8 cellular contexts compared by ENCODE assay signal in the genomic region with DNA sequence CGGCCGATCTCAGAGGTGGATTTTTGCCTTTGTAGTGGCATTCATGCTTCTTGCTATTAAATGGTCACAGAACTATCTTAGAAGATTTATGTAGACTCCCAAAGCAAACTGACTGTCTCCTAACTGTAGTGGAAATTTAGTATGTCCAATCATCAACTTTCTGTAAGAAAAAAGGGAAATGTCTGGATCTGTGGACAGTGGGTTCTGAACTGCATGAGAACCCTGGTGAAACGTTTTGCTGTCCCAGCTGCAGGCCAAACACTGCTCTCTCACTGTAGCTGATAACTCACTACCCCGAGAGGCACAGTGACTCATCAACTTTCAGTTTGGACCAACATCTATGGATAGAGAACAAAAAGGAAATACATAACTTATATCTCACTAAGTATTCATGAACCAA.
DNase-seq lines count a peak whose midpoint lies in the region; ATAC-seq and TF ChIP-seq lines count a peak whose summit lies in the region.

No MANE protein-coding gene starts in this region.

- H3K9me2 ChIP-seq in HCT116 (ENCODE audit: insufficient read depth), result no peaks in the 10 kb centered on the region

- ATAC-seq in HCT116, result no peak

- no peaks in the 10 kb centered on the region for H3K27me3 ChIP-seq in HCT116 (ENCODE audit: insufficient read depth, low read length)

- RAD21 ChIA-PET in HCT116 (lab: Charles Lee; ENCODE audit: low non-redundant PET in 1 of 2, low total read pairs in 2 of 2, uncharacterized antibody in 2 of 2, unreplicated experiment in 2 of 2), result no interaction called here

- DNase-seq in GM10248 (ENCODE audit: extremely low spot score) (peak; percentile 15), HCT116 (ENCODE audit: low read depth, low spot score) (no peak), NCI-H226 (peak; percentile 76), dermis microvascular lymphatic vessel endothelial cell (ENCODE audit: low read depth in 2 of 2) (peak; percentile 57 to 80), T1000 (lab: John Stamatoyannopoulos, UW) (no peak), COR-L47 (lab: John Stamatoyannopoulos, UW) (no peak), NAMALWA (ENCODE audit: low spot score) (no peak)

- H3K4me1 ChIP-seq in HCT116 (ENCODE audit: control insufficient read depth in 1 of 2, insufficient read depth in 2 of 2, low read length in 2 of 2) (peaks cover 2 to 6% of the 10 kb centered on the region in 2 experiments; a peak in 2 of 4 replicates), mesodermal cell (ENCODE audit: control insufficient read depth, insufficient read depth, low read length, poor library complexity, severe bottlenecking) (peaks cover 15% of the 10 kb centered on the region)

- H3K27ac ChIP-seq in HCT116 (ENCODE audit: low read depth, low read length), result no peak overlapping the region
- H3K27ac ChIP-seq in mesodermal cell (ENCODE audit: low read depth, low read length, severe bottlenecking), result peak overlapping the region; percentile 66

- H3K9me3 ChIP-seq in HCT116 (ENCODE audit: control insufficient read depth in 1 of 2, insufficient read depth in 1 of 2, low read depth in 1 of 2, low read length in 2 of 2) (no peaks in the 10 kb centered on the region), mesodermal cell (ENCODE audit: control insufficient read depth, low read length) (no peaks in the 10 kb centered on the region)

- CTCF ChIA-PET in GM10248 (lab: Yijun Ruan, JAX), result interaction anchor here (1.4 kb wide), 1 partner anchor 9 kb away, joined by 4 read pairs; no protein-coding TSS in a partner anchor
- CTCF ChIA-PET in HCT116 (lab: Charles Lee), result interaction anchor here (1.4 to 2.6 kb wide), 2 partner anchors 19 to 815 kb away, joined by 3 to 11 read pairs; no protein-coding TSS in a partner anchor

- no peak for TF ChIP-seq POLR2A in HCT116 (IDR thresholded peaks at IDR 0.05; ENCODE audit: borderline replicate concordance, extremely low read depth, insufficient read depth, insufficient read length)

- POLR2A ChIA-PET in GM10248 (lab: Yijun Ruan, JAX), result no interaction called here
- POLR2A ChIA-PET in HCT116 (lab: Charles Lee), result no interaction called here

- H3K4me3 ChIP-seq in HCT116 (replicated peaks in 1 of 2; ENCODE audit: low read depth in 1 of 2, low read length in 2 of 2), result no peak overlapping the region
- no peak overlapping the region for H3K4me3 ChIP-seq in mesodermal cell (ENCODE audit: extremely low read depth, insufficient read depth, low read length, poor library complexity, severe bottlenecking)

- H3K36me3 ChIP-seq in HCT116 (ENCODE audit: control insufficient read depth in 1 of 2, insufficient read depth in 2 of 2, low read length in 2 of 2) (no peaks in the 10 kb centered on the region), mesodermal cell (ENCODE audit: control insufficient read depth, insufficient read depth, low read length) (no peaks in the 10 kb centered on the region)

- H3K79me2 ChIP-seq in HCT116 (ENCODE audit: insufficient read depth, low read length), result no peaks in the 10 kb centered on the region

- H3K9ac ChIP-seq in HCT116 (ENCODE audit: low read length), result no peak overlapping the region

- peak overlapping the region; percentile 55 for H3K4me2 ChIP-seq in HCT116 (ENCODE audit: low read length)

- WGBS in mesodermal cell (ENCODE audit: insufficient coverage in 2 of 2), 2 experiments, result 0% methylated on average over 1 of the region's 4 CpGs; no CpG with 5 or more reads in 1 of the 2 experiments

- H2AFZ ChIP-seq in HCT116 (ENCODE audit: low read depth, low read length, poor library complexity, severe bottlenecking), result peak overlapping the region; percentile 76

- no peak for TF ChIP-seq RAD21 in HCT116 (IDR thresholded peaks at IDR 0.05; ENCODE audit: low read depth)

- intact Hi-C loops in HCT116 (cut with micrococcal nuclease), result no loop called here

- no peaks in the 10 kb centered on the region for H4K20me1 ChIP-seq in HCT116 (ENCODE audit: insufficient read depth)

- no TSS peak for BruUV-seq in HCT116 (replicated peaks; lab: Mats Ljungman, UMichigan)

- TF ChIP-seq CTCF in GM10248 (IDR thresholded peaks at IDR 0.05; ENCODE audit: control extremely low read depth, extremely low read depth, low read depth, missing control alignments) (no peak), HCT116 (IDR thresholded peaks at IDR 0.05 in 2 of 3, conservative IDR thresholded peaks at IDR 0.05 in 1 of 3; ENCODE audit: borderline replicate concordance in 1 of 3, insufficient read depth in 1 of 3, low read depth in 2 of 3, low read length in 2 of 3) (no peak)

TF ChIP-seq in HCT116, 20 proteins besides CTCF, POLR2A, EP300 and RAD21:
- TF ChIP-seq EGR1 (IDR thresholded peaks at IDR 0.05; ENCODE audit: low read depth) (no peak), SIN3A (IDR thresholded peaks at IDR 0.05; ENCODE audit: low read depth) (no peak), CBX3 (IDR thresholded peaks at IDR 0.05; ENCODE audit: low read depth) (no peak), EZH2phosphoT487 (IDR thresholded peaks at IDR 0.05; ENCODE audit: borderline replicate concordance) (no peak), CEBPB (IDR thresholded peaks at IDR 0.05; ENCODE audit: low read depth) (no peak), SP1 (IDR thresholded peaks at IDR 0.05; ENCODE audit: low read depth) (no peak), JUND (IDR thresholded peaks at IDR 0.05) (0 out of 2 replicates have a peak, but pooled peaks have one; percentile 15), TCF7L2 (IDR thresholded peaks at IDR 0.05; ENCODE audit: borderline replicate concordance, extremely low read depth, insufficient read depth, insufficient read length) (no peak), ZFX (IDR thresholded peaks at IDR 0.05) (no peak), ELF1 (IDR thresholded peaks at IDR 0.05; ENCODE audit: borderline replicate concordance, low read depth) (no peak), SRF (IDR thresholded peaks at IDR 0.05; ENCODE audit: low read depth) (no peak), FOSL1 (IDR thresholded peaks at IDR 0.05; ENCODE audit: low read depth) (peak; percentile 19; the same call in 1 of the 2 replicates)
- TF ChIP-seq, protein P1, sequence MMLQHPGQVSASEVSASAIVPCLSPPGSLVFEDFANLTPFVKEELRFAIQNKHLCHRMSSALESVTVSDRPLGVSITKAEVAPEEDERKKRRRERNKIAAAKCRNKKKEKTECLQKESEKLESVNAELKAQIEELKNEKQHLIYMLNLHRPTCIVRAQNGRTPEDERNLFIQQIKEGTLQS (IDR thresholded peaks at IDR 0.05), result no peak
- TF ChIP-seq, protein P2, sequence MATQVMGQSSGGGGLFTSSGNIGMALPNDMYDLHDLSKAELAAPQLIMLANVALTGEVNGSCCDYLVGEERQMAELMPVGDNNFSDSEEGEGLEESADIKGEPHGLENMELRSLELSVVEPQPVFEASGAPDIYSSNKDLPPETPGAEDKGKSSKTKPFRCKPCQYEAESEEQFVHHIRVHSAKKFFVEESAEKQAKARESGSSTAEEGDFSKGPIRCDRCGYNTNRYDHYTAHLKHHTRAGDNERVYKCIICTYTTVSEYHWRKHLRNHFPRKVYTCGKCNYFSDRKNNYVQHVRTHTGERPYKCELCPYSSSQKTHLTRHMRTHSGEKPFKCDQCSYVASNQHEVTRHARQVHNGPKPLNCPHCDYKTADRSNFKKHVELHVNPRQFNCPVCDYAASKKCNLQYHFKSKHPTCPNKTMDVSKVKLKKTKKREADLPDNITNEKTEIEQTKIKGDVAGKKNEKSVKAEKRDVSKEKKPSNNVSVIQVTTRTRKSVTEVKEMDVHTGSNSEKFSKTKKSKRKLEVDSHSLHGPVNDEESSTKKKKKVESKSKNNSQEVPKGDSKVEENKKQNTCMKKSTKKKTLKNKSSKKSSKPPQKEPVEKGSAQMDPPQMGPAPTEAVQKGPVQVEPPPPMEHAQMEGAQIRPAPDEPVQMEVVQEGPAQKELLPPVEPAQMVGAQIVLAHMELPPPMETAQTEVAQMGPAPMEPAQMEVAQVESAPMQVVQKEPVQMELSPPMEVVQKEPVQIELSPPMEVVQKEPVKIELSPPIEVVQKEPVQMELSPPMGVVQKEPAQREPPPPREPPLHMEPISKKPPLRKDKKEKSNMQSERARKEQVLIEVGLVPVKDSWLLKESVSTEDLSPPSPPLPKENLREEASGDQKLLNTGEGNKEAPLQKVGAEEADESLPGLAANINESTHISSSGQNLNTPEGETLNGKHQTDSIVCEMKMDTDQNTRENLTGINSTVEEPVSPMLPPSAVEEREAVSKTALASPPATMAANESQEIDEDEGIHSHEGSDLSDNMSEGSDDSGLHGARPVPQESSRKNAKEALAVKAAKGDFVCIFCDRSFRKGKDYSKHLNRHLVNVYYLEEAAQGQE (IDR thresholded peaks at IDR 0.05; ENCODE audit: low read depth), result no peak
- TF ChIP-seq, protein P3, sequence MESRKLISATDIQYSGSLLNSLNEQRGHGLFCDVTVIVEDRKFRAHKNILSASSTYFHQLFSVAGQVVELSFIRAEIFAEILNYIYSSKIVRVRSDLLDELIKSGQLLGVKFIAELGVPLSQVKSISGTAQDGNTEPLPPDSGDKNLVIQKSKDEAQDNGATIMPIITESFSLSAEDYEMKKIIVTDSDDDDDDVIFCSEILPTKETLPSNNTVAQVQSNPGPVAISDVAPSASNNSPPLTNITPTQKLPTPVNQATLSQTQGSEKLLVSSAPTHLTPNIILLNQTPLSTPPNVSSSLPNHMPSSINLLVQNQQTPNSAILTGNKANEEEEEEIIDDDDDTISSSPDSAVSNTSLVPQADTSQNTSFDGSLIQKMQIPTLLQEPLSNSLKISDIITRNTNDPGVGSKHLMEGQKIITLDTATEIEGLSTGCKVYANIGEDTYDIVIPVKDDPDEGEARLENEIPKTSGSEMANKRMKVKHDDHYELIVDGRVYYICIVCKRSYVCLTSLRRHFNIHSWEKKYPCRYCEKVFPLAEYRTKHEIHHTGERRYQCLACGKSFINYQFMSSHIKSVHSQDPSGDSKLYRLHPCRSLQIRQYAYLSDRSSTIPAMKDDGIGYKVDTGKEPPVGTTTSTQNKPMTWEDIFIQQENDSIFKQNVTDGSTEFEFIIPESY (IDR thresholded peaks at IDR 0.05; ENCODE audit: extremely low read depth, insufficient replicate concordance, low read length), result no peak
- TF ChIP-seq, protein P4, sequence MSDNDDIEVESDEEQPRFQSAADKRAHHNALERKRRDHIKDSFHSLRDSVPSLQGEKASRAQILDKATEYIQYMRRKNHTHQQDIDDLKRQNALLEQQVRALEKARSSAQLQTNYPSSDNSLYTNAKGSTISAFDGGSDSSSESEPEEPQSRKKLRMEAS (IDR thresholded peaks at IDR 0.05), result no peak
TF ChIP-seq in HCT116: peak in this region for 2.

Comparison
In these comparisons a context has a peak if more than half of its experiments do, and no peak if none do; other contexts are left out.
1. DNase-seq: peak in GM10248 (single experiment), NCI-H226 (single experiment) and dermis microvascular lymphatic vessel endothelial cell (2 of 2); none in HCT116 (single experiment), T1000 (single experiment), COR-L47 (single experiment) and NAMALWA (single experiment).